9 cellular contexts compared by ENCODE assay signal in the genomic region with DNA sequence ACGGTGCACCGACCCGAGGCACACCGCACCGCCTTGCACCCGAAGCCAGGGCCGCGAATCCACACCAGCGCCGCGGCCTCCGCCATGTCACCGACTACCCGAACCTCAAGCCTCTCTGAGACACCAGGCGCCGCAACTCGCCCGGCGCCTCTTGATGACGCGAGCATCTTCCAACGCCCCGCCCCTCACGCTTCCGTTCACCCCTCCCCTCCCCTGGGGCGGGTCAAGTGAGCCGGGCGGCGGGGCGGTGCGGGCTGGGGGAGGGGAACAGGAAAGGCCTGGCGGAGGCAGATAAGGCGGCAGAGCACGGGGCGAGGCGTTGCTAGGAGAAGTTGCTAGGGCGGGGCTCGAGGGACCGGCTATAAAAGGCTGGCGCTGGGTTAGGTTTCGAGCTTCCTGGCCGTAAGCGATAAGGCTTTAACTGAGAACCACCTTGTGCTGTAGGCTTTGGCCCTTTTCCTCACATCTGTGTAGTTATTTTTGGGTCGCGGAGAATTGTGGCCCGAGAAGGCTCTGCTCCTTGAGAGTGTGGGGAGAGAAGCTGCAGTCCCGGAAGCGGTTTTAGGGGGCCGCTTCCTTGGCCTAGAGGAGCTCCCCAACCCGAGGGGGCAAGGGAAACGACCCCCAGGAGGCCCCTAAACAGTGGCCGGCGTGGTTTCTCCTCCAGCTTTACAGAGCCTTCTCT. TPM values are rescaled to one million over a fixed set of nuclear protein-coding genes. Genes with fewer than 3 reads are reported as not detected.
DNase-seq lines count a peak whose midpoint lies in the region; ATAC-seq, FAIRE-seq and TF ChIP-seq lines count a peak whose summit lies in the region.
"Had no signal": no experiment of that assay in that cellular context is flagged by ENCODE, and none has a peak within 500 bp of the region (broad histone marks: within the 10 kb centered on the region; RNA-seq: fewer than 3 reads in every experiment).

TSS of gene SDE2 (minus strand) at position 117 of the 685 bp plus-strand sequence. CDS start at position 86, 31 bp downstream.

- no peaks in the 10 kb centered on the region for H3K27me3 ChIP-seq in keratinocyte (ENCODE audit: control insufficient read depth, extremely low read depth, insufficient read depth, low read length)

- H3K9ac ChIP-seq in keratinocyte (ENCODE audit: control insufficient read depth, extremely low read depth, insufficient read depth, low read length), result peak within 1 kb of the TSS; percentile 100

- H3K36me3 ChIP-seq in keratinocyte (ENCODE audit: control insufficient read depth in 2 of 2, extremely low read depth in 1 of 2, insufficient read depth in 2 of 2, low read length in 2 of 2), result peaks cover 2 to 15% of the 10 kb centered on the region in 2 experiments

- peaks cover 48% of the 10 kb centered on the region for H3K79me2 ChIP-seq in keratinocyte (ENCODE audit: control insufficient read depth, insufficient read depth, low read length)

- peak within 1 kb of the TSS; percentile 96 for H3K4me2 ChIP-seq in keratinocyte (ENCODE audit: control insufficient read depth, extremely low read depth, insufficient read depth, low read depth, low read length)

- no peaks in the 10 kb centered on the region for H4K20me1 ChIP-seq in keratinocyte (ENCODE audit: control insufficient read depth, extremely low read depth, insufficient read depth, low read length)

- dilution Hi-C loops in keratinocyte (cut with MboI; ENCODE audit: extremely low pct_ligation_motif_present, low sequenced_read_pairs), result loop anchor here (25.0 kb wide), 1 partner anchor 537 kb away; no protein-coding TSS in a partner anchor

- ATAC-seq in GM19035 (IDR thresholded peaks at IDR 0.05; ENCODE audit: unreplicated experiment), result peak; percentile 84
- peak; percentile 74 for ATAC-seq in HG03354 (IDR thresholded peaks at IDR 0.05; ENCODE audit: poor library complexity, severe bottlenecking, unreplicated experiment)
- peak; percentile 91 to 94 for ATAC-seq in activated CD4-positive, CD25-positive, alpha-beta regulatory T cell treated with anti-CD3 and anti-CD28 coated beads, Interleukin-2, amount 50 U/mL, for 24 hours

- peaks cover 3% of the 10 kb centered on the region for H3K9me1 ChIP-seq in keratinocyte (ENCODE audit: control insufficient read depth, extremely low read depth, insufficient read depth, low read length)

- H3K4me1 ChIP-seq in keratinocyte (ENCODE audit: control insufficient read depth, extremely low read depth, insufficient read depth, low read length), result peaks cover 27% of the 10 kb centered on the region

- H3K27ac ChIP-seq in keratinocyte (ENCODE audit: control insufficient read depth, insufficient read depth, low read length), result peak within 1 kb of the TSS; percentile 98

- no peak; the same call in 1 of the 2 replicates for TF ChIP-seq CTCF in AG09319 (IDR thresholded peaks at IDR 0.05; ENCODE audit: low read depth, low read length)
- no peak for TF ChIP-seq CTCF in keratinocyte (optimal IDR thresholded peaks at IDR 0.05 in 1 of 3, IDR thresholded peaks at IDR 0.05 in 1 of 3, conservative IDR thresholded peaks at IDR 0.05 in 1 of 3; ENCODE audit: extremely low read depth in 1 of 3, insufficient read depth in 2 of 3, low read length in 3 of 3)

- peak within 1 kb of the TSS; percentile 96 for H2AFZ ChIP-seq in keratinocyte (ENCODE audit: control insufficient read depth, low read length)

- H3K9me3 ChIP-seq in keratinocyte (ENCODE audit: control insufficient read depth, low read depth, low read length), result no peaks in the 10 kb centered on the region

- peak within 1 kb of the TSS; percentile 85 to 98 (median 94) for H3K4me3 ChIP-seq in keratinocyte (ENCODE audit: control insufficient read depth in 2 of 3, extremely low read depth in 1 of 3, insufficient read depth in 2 of 3, low read depth in 1 of 3, low read length in 3 of 3)

- peak; percentile 99 for DNase-seq in AG09319 (ENCODE audit: extremely low read depth, low read depth)
- DNase-seq in NCI-H446 treated with DMSO at 0.1 percent for 48 hours (lab: John Stamatoyannopoulos, UW), result peak; percentile 96
- DNase-seq in cerebellar cortex (ENCODE audit: low spot score), result peak; percentile 99
- DNase-seq in keratinocyte (ENCODE audit: low read depth, low spot score), result peak; percentile 85
- peak; percentile 99 to 100 for DNase-seq in stimulated activated CD4-positive, alpha-beta T cell treated with anti-CD3 and anti-CD28 coated beads, Interleukin-15, amount 100 ng/mL, for 1 hour (ENCODE audit: low read depth in 1 of 2, low spot score in 1 of 2)

- no peak for FAIRE-seq in keratinocyte (lab: Jason Lieb, UNC)
- FAIRE-seq: endometrium had no signal

RNA-seq across cellular contexts. Expression of gene SDE2, which starts in this region (rescaled TPM):
- polyA plus RNA-seq in keratinocyte, result 11.3 to 15.9 TPM (median 13.4 TPM) in 3 replicates
- polyA plus RNA-seq in keratinocyte (2011; ENCODE audit: low read depth), result 13.9 TPM
- 8.1 and 10.3 TPM in 2 replicates for polyA plus RNA-seq in keratinocyte (2011; cell fraction: cytosol; rRNA removed)
- polyA plus RNA-seq in keratinocyte (2011; cell fraction: nucleus; rRNA removed), result 14.3 and 19.8 TPM in 2 replicates
- polyA plus RNA-seq in keratinocyte (2012; ENCODE audit: low replicate concordance), result 8.5 and 10.0 TPM in 2 replicates
- polyA minus RNA-seq in keratinocyte, result 3.0 to 11.2 TPM (median 7.4 TPM) in 3 replicates
- 9.6 TPM for polyA minus RNA-seq in keratinocyte (2011; cell fraction: cytosol; rRNA and poly(A)+ RNA removed)
- polyA minus RNA-seq in keratinocyte (2011; cell fraction: nucleus; rRNA and poly(A)+ RNA removed), result 8.2 and 13.8 TPM in 2 replicates

Comparison
In these comparisons a context has a peak if more than half of its experiments do, and no peak if none do; other contexts are left out.
1. Peak in every context shown above with its lines: DNase-seq, ATAC-seq, H3K4me3 ChIP-seq and H3K27ac ChIP-seq.